Comparison of ENCODE assay signal across 36 cellular contexts in the genomic region with DNA sequence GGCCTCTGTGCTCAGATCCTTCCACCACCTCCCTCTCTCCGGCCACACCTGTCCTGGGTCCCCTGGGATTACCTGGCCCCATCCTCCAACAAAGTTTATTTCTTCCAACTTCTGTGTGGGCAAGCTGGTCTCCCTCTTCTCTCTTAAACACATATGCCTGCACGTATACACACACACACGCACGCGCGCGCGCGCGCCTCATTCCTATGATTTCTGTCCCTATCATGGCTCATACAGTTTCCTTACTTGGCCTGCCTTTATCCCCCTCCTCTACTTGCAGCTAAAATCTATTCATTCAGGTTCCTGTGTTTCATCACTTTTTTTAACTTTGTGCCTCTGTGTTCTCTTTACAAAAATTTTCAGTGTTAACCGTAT.
"Had no signal": no experiment of that assay in that cellular context is flagged by ENCODE, and none has a peak within 500 bp of the region (broad histone marks: within the 10 kb centered on the region; RNA-seq: fewer than 3 reads in every experiment).

No MANE protein-coding gene starts in this region.

- H3K27ac Mint-ChIP-seq: activated B cell treated with CpG ODN at 0.5 μM for 24 hours; activated CD4-positive, alpha-beta memory T cell treated with anti-CD3 and anti-CD28 coated beads for 36 hours; activated CD4-positive, alpha-beta T cell treated with anti-CD3 and anti-CD28 coated beads, Interleukin-2, amount 10 ng/mL, durations not matched to agents 24 days and 14 days; activated CD8-positive, alpha-beta T cell treated with anti-CD3 and anti-CD28 coated beads for 36 hours; activated naive CD4-positive, alpha-beta T cell treated with anti-CD3 and anti-CD28 coated beads, Interleukin-2, amount 10 ng/mL, durations not matched to agents 7 days and 5 days; activated naive CD4-positive, alpha-beta T cell treated with anti-CD3 and anti-CD28 coated beads, Interleukin-2, amount 50 U/mL, for 24 hours; activated naive CD8-positive, alpha-beta T cell; activated naive CD8-positive, alpha-beta T cell treated with anti-CD3 and anti-CD28 coated beads, Interleukin-2, amount 10 ng/mL, durations not matched to agents 7 days and 5 days; activated naive CD8-positive, alpha-beta T cell treated with anti-CD3 and anti-CD28 coated beads, Interleukin-2, amount 50 U/mL, for 24 hours; activated T-cell treated with anti-CD3 and anti-CD28 coated beads, Interleukin-2, amount 50 U/mL, for 24 hours; activated T-helper 2 cell treated with anti-CD3 and anti-CD28 coated beads, Interferon-gamma antibody, Interleukin-2, Interleukin-4, amounts not matched to agents 10 μg/mL and 5 μg/mL and 100 μg/mL, durations not matched to agents 14 hours and 24 hours and 36 hours; brain; T-helper 1 cell treated with Interleukin-12 subunit alpha and Interleukin-12 subunit beta and Interleukin-4 antibody, amounts not matched to agents 30 μg/mL and 1 μg/mL, for 36 hours; T-helper 2 cell treated with Interferon-gamma antibody and Interleukin-4, amounts not matched to agents 5 μg/mL and 100 μg/mL, for 36 hours had no signal

- H3K27me3 ChIP-seq: ascending aorta, cardiac muscle cell had no signal

- H3K36me3 Mint-ChIP-seq: activated CD4-positive, alpha-beta memory T cell treated with anti-CD3 and anti-CD28 coated beads for 36 hours; activated naive CD4-positive, alpha-beta T cell treated with anti-CD3 and anti-CD28 coated beads, Interleukin-2, amount 10 ng/mL, durations not matched to agents 7 days and 5 days; activated naive CD4-positive, alpha-beta T cell treated with anti-CD3 and anti-CD28 coated beads, Interleukin-2, amount 50 U/mL, for 24 hours; activated naive CD8-positive, alpha-beta T cell; activated naive CD8-positive, alpha-beta T cell treated with anti-CD3 and anti-CD28 coated beads, Interleukin-2, amount 10 ng/mL, durations not matched to agents 7 days and 5 days; brain had no signal

- H3K4me1 Mint-ChIP-seq: activated B cell treated with CpG ODN at 0.5 μM for 24 hours; activated CD4-positive, alpha-beta T cell treated with anti-CD3 and anti-CD28 coated beads, Interleukin-2, amount 10 ng/mL, durations not matched to agents 24 days and 14 days; activated naive CD4-positive, alpha-beta T cell treated with anti-CD3 and anti-CD28 coated beads, Interleukin-2, amount 10 ng/mL, durations not matched to agents 7 days and 5 days; activated naive CD4-positive, alpha-beta T cell treated with anti-CD3 and anti-CD28 coated beads, Interleukin-2, amount 50 U/mL, for 24 hours; activated naive CD8-positive, alpha-beta T cell treated with anti-CD3 and anti-CD28 coated beads, Interleukin-2, amount 10 ng/mL, durations not matched to agents 7 days and 5 days; activated naive CD8-positive, alpha-beta T cell treated with anti-CD3 and anti-CD28 coated beads, Interleukin-2, amount 50 U/mL, for 24 hours; central memory CD8-positive, alpha-beta T cell had no signal

- H3K4me3 ChIP-seq: ascending aorta, cardiac muscle cell had no signal

- H3K27ac ChIP-seq: ascending aorta, cardiac muscle cell, VCaP had no signal

- H3K4me1 ChIP-seq: ascending aorta had no signal

- ATAC-seq: activated CD8-positive, alpha-beta T cell treated with anti-CD3 and anti-CD28 coated beads for 36 hours; activated naive CD8-positive, alpha-beta T cell treated with anti-CD3 and anti-CD28 coated beads, Interleukin-2, amount 50 U/mL, for 24 hours had no signal

- DNase-seq: activated B cell treated with CpG ODN at 0.5 μM for 24 hours; activated CD4-positive, alpha-beta memory T cell treated with anti-CD3 and anti-CD28 coated beads for 36 hours; activated CD4-positive, alpha-beta T cell treated with anti-CD3 and anti-CD28 coated beads for 4 hours; activated CD4-positive, alpha-beta T cell treated with anti-CD3 and anti-CD28 coated beads, Interleukin-2, amount 10 ng/mL, durations not matched to agents 24 days and 14 days; activated CD4-positive, alpha-beta T cell treated with anti-CD3 and anti-CD28 coated beads, Interleukin-2, amount 50 U/mL, for 1 hour; activated CD4-positive, alpha-beta T cell treated with anti-CD3 and anti-CD28 coated beads, Interleukin-2, amount 50 U/mL, for 4 hours; activated CD4-positive, CD25-positive, alpha-beta regulatory T cell treated with anti-CD3 and anti-CD28 coated beads, Interleukin-2, amount 50 U/mL, for 72 hours; activated CD8-positive, alpha-beta memory T cell treated with anti-CD3 and anti-CD28 coated beads for 24 hours; activated CD8-positive, alpha-beta memory T cell treated with anti-CD3 and anti-CD28 coated beads, Interleukin-2, amount 50 U/mL, for 4 hours; activated CD8-positive, alpha-beta T cell treated with anti-CD3 and anti-CD28 coated beads for 36 hours; activated effector memory CD4-positive, alpha-beta T cell treated with Interleukin-2 at 50 U/mL for 16 hours; activated gamma-delta T cell; activated naive CD4-positive, alpha-beta T cell treated with anti-CD3 and anti-CD28 coated beads, Interleukin-2, amount 10 ng/mL, durations not matched to agents 7 days and 5 days; activated naive CD4-positive, alpha-beta T cell treated with Interleukin-2 at 50 U/mL for 16 hours; activated naive CD8-positive, alpha-beta T cell treated with anti-CD3 and anti-CD28 coated beads, Interleukin-2, amount 10 ng/mL, durations not matched to agents 7 days and 5 days; activated naive CD8-positive, alpha-beta T cell treated with anti-CD3 and anti-CD28 coated beads, Interleukin-2, amount 50 U/mL, for 24 hours; activated T-cell treated with anti-CD3 and anti-CD28 coated beads, Interleukin-2, amount 50 U/mL, for 24 hours; activated T-cell treated with anti-CD3 and anti-CD28 coated beads, Interleukin-2, amount 50 U/mL, for 48 hours; amygdala; anterior cingulate cortex; caudate nucleus; cerebellar nuclear complex; SW 1271; T-helper 1 cell; T-helper 2 cell; T-helper 9 cell had no signal

- H3K27me3 Mint-ChIP-seq: activated CD4-positive, alpha-beta T cell treated with anti-CD3 and anti-CD28 coated beads, Interleukin-2, amount 10 ng/mL, durations not matched to agents 24 days and 14 days; activated naive CD8-positive, alpha-beta T cell treated with anti-CD3 and anti-CD28 coated beads, Interleukin-2, amount 50 U/mL, for 24 hours had no signal

- H3K4me3 Mint-ChIP-seq: activated B cell treated with CpG ODN at 0.5 μM for 24 hours; activated CD4-positive, alpha-beta memory T cell treated with anti-CD3 and anti-CD28 coated beads for 36 hours; activated CD4-positive, alpha-beta T cell treated with anti-CD3 and anti-CD28 coated beads, Interleukin-2, amount 10 ng/mL, durations not matched to agents 24 days and 14 days; activated CD8-positive, alpha-beta T cell treated with anti-CD3 and anti-CD28 coated beads for 36 hours; activated naive CD4-positive, alpha-beta T cell treated with anti-CD3 and anti-CD28 coated beads, Interleukin-2, amount 10 ng/mL, durations not matched to agents 7 days and 5 days; activated naive CD4-positive, alpha-beta T cell treated with anti-CD3 and anti-CD28 coated beads, Interleukin-2, amount 50 U/mL, for 24 hours; activated naive CD8-positive, alpha-beta T cell; activated naive CD8-positive, alpha-beta T cell treated with anti-CD3 and anti-CD28 coated beads, Interleukin-2, amount 10 ng/mL, durations not matched to agents 7 days and 5 days; activated naive CD8-positive, alpha-beta T cell treated with anti-CD3 and anti-CD28 coated beads, Interleukin-2, amount 50 U/mL, for 24 hours; activated T-cell treated with anti-CD3 and anti-CD28 coated beads, Interleukin-2, amount 50 U/mL, for 24 hours; brain; central memory CD8-positive, alpha-beta T cell; T-helper 1 cell treated with Interleukin-12 subunit alpha and Interleukin-12 subunit beta and Interleukin-4 antibody, amounts not matched to agents 30 μg/mL and 1 μg/mL, for 36 hours; T-helper 2 cell treated with Interferon-gamma antibody and Interleukin-4, amounts not matched to agents 5 μg/mL and 100 μg/mL, for 36 hours had no signal

- H3K9me3 Mint-ChIP-seq: activated B cell treated with CpG ODN at 0.5 μM for 24 hours; activated CD4-positive, alpha-beta memory T cell treated with anti-CD3 and anti-CD28 coated beads for 36 hours; activated CD4-positive, alpha-beta T cell treated with anti-CD3 and anti-CD28 coated beads, Interleukin-2, amount 10 ng/mL, durations not matched to agents 24 days and 14 days; activated CD8-positive, alpha-beta T cell treated with anti-CD3 and anti-CD28 coated beads for 36 hours; activated naive CD4-positive, alpha-beta T cell treated with anti-CD3 and anti-CD28 coated beads, Interleukin-2, amount 10 ng/mL, durations not matched to agents 7 days and 5 days; activated naive CD4-positive, alpha-beta T cell treated with anti-CD3 and anti-CD28 coated beads, Interleukin-2, amount 50 U/mL, for 24 hours; activated naive CD8-positive, alpha-beta T cell treated with anti-CD3 and anti-CD28 coated beads, Interleukin-2, amount 10 ng/mL, durations not matched to agents 7 days and 5 days; activated naive CD8-positive, alpha-beta T cell treated with anti-CD3 and anti-CD28 coated beads, Interleukin-2, amount 50 U/mL, for 24 hours; activated T-cell treated with anti-CD3 and anti-CD28 coated beads, Interleukin-2, amount 50 U/mL, for 24 hours; activated T-helper 2 cell treated with anti-CD3 and anti-CD28 coated beads, Interferon-gamma antibody, Interleukin-2, Interleukin-4, amounts not matched to agents 10 μg/mL and 5 μg/mL and 100 μg/mL, durations not matched to agents 14 hours and 24 hours and 36 hours; brain; central memory CD8-positive, alpha-beta T cell; T-helper 1 cell treated with Interleukin-12 subunit alpha and Interleukin-12 subunit beta and Interleukin-4 antibody, amounts not matched to agents 30 μg/mL and 1 μg/mL, for 36 hours; T-helper 2 cell treated with Interferon-gamma antibody and Interleukin-4, amounts not matched to agents 5 μg/mL and 100 μg/mL, for 36 hours had no signal

- H3K9me3 ChIP-seq: ascending aorta had no signal

- H3K36me3 ChIP-seq: ascending aorta, cardiac muscle cell had no signal
